Comparison of ENCODE assay signal across 8 cellular contexts in the genomic region with DNA sequence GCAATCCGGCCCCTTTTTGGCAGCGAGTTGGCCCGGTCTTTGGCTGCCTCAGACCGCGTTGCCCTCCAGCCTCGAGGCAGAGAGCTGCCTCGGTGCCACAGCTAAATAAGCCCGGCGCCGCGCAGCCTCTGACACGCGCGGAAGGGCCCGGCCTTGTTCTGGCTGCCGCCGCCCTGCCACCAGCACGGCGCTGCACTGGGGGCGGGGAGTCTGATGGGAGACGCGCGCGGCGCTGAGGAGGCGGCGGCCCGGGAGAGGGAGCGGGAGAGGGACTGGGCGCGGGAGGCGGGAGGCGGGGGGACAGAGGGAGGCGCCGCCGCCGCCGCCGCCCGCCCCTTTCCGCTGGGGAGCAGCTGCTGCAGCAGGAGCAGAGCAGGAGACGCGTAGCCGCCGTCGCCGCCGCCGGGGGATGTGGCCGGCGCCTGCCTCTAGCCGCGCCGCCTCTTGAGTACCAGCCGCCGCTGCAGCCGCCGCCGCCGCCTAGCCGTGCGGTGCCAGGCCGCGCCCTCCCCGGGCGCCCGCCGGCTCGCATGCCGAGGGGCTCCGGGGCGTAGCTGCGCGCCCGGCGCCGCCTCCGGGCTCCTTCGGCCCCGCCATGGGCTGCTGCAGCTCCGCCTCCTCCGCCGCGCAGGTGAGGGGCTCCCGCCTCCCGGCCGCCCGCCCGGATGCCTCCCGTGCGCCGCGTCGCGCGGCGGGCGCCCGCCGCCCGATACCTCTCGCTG. TPM values are rescaled to one million over a fixed set of nuclear protein-coding genes. Genes with fewer than 3 reads are reported as not detected.
DNase-seq lines count a peak whose midpoint lies in the region; ATAC-seq and TF ChIP-seq lines count a peak whose summit lies in the region.

TSS of gene SLC44A1 (plus strand) at position 378 of the 722 bp plus-strand sequence. CDS start at position 596, 218 bp downstream.

- intact Hi-C loops in esophagus muscularis mucosa (cut with DNase I), result loop anchor here (5.0 to 10.0 kb wide), 3 partner anchors 37 to 317 kb away; partner anchors contain the start of gene ABCA1

- H3K9me3 Mint-ChIP-seq in activated T-cell treated with anti-CD3 and anti-CD28 coated beads, Interleukin-2, amount 50 U/mL, for 72 hours, result no peaks in the 10 kb centered on the region

- peak within 1 kb of the TSS; percentile 81 to 84 (median 82) for H3K27ac ChIP-seq in esophagus muscularis mucosa (replicated peaks in 1 of 4)

- peak; percentile 85 for ATAC-seq in GM21723 (IDR thresholded peaks at IDR 0.05; ENCODE audit: unreplicated experiment)
- peak; percentile 90 to 94 for ATAC-seq in activated T-cell treated with anti-CD3 and anti-CD28 coated beads, Interleukin-2, amount 50 U/mL, for 72 hours (replicated peaks in 1 of 2)

- peak within 1 kb of the TSS; percentile 92 to 98 for H3K4me3 Mint-ChIP-seq in activated T-cell treated with anti-CD3 and anti-CD28 coated beads, Interleukin-2, amount 50 U/mL, for 72 hours

- peak in 1 of 3 experiments; percentile 12 for TF ChIP-seq CTCF in esophagus muscularis mucosa (IDR thresholded peaks at IDR 0.05)

- H3K4me1 ChIP-seq in esophagus muscularis mucosa, result peaks cover 9 to 55% (median 49%) of the 10 kb centered on the region in 4 donors

- WGBS in esophagus muscularis mucosa, result 0% methylated on average over 14 of the region's 102 CpGs

- H3K36me3 ChIP-seq in esophagus muscularis mucosa, result no peaks in the 10 kb centered on the region

- in situ Hi-C loops in KBM-7 (cut with MboI; ENCODE audit: low pct_unique_long_range_greater_than_20kb, low sequenced_read_pairs), result no loop called here

- TF ChIP-seq POLR2A in esophagus muscularis mucosa (IDR thresholded peaks at IDR 0.05; ENCODE audit: low read depth), result no peak

- H3K27me3 ChIP-seq in esophagus muscularis mucosa, result no peaks in the 10 kb centered on the region

- TF ChIP-seq EP300 in esophagus muscularis mucosa (IDR thresholded peaks at IDR 0.05), result no peak

- DNase-seq in DMS53 treated with DMSO at 0.1 percent for 48 hours (lab: John Stamatoyannopoulos, UW; ENCODE audit: unreplicated experiment) (peak; percentile 81), KBM-7 (peak; percentile 94), esophagus muscularis mucosa (ENCODE audit: extremely low spot score) (peak; percentile 98), myocyte (ENCODE audit: low read depth) (peak; percentile 97)
- DNase-seq in activated T-cell treated with anti-CD3 and anti-CD28 coated beads, Interleukin-2, amount 50 U/mL, for 72 hours, result peak; percentile 90 to 91
- peak; percentile 81 to 89 for DNase-seq in stimulated activated CD8-positive, alpha-beta memory T cell treated with anti-CD3 and anti-CD28 coated beads, Interleukin-7, amount 100 ng/mL, for 4 hours (ENCODE audit: low read depth in 2 of 2)

- peak within 1 kb of the TSS; percentile 86 for H3K27ac Mint-ChIP-seq in activated T-cell treated with anti-CD3 and anti-CD28 coated beads, Interleukin-2, amount 50 U/mL, for 72 hours

- no peaks in the 10 kb centered on the region for H3K9me3 ChIP-seq in esophagus muscularis mucosa

- H3K27me3 Mint-ChIP-seq in activated T-cell treated with anti-CD3 and anti-CD28 coated beads, Interleukin-2, amount 50 U/mL, for 72 hours (ENCODE audit: low read depth), result peaks cover 37% of the 10 kb centered on the region

- peaks cover 2% of the 10 kb centered on the region in 2 donors for H3K36me3 Mint-ChIP-seq in activated T-cell treated with anti-CD3 and anti-CD28 coated beads, Interleukin-2, amount 50 U/mL, for 72 hours (ENCODE audit: insufficient read depth in 2 of 2)

- peaks cover 8% of the 10 kb centered on the region for H3K4me1 Mint-ChIP-seq in activated T-cell treated with anti-CD3 and anti-CD28 coated beads, Interleukin-2, amount 50 U/mL, for 72 hours (ENCODE audit: low read depth)

- peak within 1 kb of the TSS; percentile 82 to 94 (median 86) for H3K4me3 ChIP-seq in esophagus muscularis mucosa

TF ChIP-seq in PFSK-1, 5 proteins besides CTCF, POLR2A, EP300 and RAD21:
- TF ChIP-seq POLR2AphosphoS5 (IDR thresholded peaks at IDR 0.05; ENCODE audit: low read depth, low read length), result no peak
- peak; percentile 98 for TF ChIP-seq FOXP2 (optimal IDR thresholded peaks at IDR 0.05; ENCODE audit: borderline replicate concordance, extremely low read depth, extremely low read length, insufficient read depth)
- TF ChIP-seq SIN3A (IDR thresholded peaks at IDR 0.05; ENCODE audit: borderline replicate concordance, insufficient read depth, low read length), result no peak; the same call in 1 of the 2 replicates
- TF ChIP-seq, protein P1, sequence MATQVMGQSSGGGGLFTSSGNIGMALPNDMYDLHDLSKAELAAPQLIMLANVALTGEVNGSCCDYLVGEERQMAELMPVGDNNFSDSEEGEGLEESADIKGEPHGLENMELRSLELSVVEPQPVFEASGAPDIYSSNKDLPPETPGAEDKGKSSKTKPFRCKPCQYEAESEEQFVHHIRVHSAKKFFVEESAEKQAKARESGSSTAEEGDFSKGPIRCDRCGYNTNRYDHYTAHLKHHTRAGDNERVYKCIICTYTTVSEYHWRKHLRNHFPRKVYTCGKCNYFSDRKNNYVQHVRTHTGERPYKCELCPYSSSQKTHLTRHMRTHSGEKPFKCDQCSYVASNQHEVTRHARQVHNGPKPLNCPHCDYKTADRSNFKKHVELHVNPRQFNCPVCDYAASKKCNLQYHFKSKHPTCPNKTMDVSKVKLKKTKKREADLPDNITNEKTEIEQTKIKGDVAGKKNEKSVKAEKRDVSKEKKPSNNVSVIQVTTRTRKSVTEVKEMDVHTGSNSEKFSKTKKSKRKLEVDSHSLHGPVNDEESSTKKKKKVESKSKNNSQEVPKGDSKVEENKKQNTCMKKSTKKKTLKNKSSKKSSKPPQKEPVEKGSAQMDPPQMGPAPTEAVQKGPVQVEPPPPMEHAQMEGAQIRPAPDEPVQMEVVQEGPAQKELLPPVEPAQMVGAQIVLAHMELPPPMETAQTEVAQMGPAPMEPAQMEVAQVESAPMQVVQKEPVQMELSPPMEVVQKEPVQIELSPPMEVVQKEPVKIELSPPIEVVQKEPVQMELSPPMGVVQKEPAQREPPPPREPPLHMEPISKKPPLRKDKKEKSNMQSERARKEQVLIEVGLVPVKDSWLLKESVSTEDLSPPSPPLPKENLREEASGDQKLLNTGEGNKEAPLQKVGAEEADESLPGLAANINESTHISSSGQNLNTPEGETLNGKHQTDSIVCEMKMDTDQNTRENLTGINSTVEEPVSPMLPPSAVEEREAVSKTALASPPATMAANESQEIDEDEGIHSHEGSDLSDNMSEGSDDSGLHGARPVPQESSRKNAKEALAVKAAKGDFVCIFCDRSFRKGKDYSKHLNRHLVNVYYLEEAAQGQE (IDR thresholded peaks at IDR 0.05; ENCODE audit: insufficient read depth in 1 of 2, low read depth in 2 of 2, low read length in 2 of 2), result no peak
- TF ChIP-seq TAF1 (IDR thresholded peaks at IDR 0.05; ENCODE audit: borderline replicate concordance, insufficient read depth, low read length), result no peak

RNA-seq across cellular contexts. Expression of gene SLC44A1, which starts in this region (rescaled TPM):
- 1.7 TPM for polyA plus RNA-seq in PFSK-1 (2012; ENCODE audit: insufficient read length, low read depth)
- total RNA-seq in activated T-cell treated with anti-CD3 and anti-CD28 coated beads, Interleukin-2, amount 50 U/mL, for 72 hours, result 10 to 100 TPM in 1 of 2 donors, 1 to 10 TPM in 1; 10.0 to 11.8 TPM
- total RNA-seq in esophagus muscularis mucosa, result 10 to 100 TPM; 25.7 to 37.8 (median 28.3) TPM
- total RNA-seq in myocyte, result 51.7 and 55.5 TPM in 2 replicates
- polyA plus RNA-seq in myocyte (2012), result 23.0 TPM

Comparison
In these comparisons a context has a peak if more than half of its experiments do, and no peak if none do; other contexts are left out.
1. Peak in every context shown above with its lines: DNase-seq, ATAC-seq, H3K4me3 ChIP-seq and H3K27ac ChIP-seq.